ENCODE assay signal across 26 cellular contexts in genomic region chr19:55660991-55661390, GRCh38.
"Had no signal": no experiment of that assay in that cellular context is flagged by ENCODE, and none has a peak within 500 bp of the region (broad histone marks: within the 10 kb centered on the region; RNA-seq: fewer than 3 reads in every experiment).

No MANE protein-coding gene starts in this region.

- H3K27me3 Mint-ChIP-seq: activated CD4-positive, alpha-beta T cell treated with anti-CD3 and anti-CD28 coated beads, Interleukin-2, amount 10 ng/mL, durations not matched to agents 24 days and 14 days; activated CD8-positive, alpha-beta T cell treated with anti-CD3 and anti-CD28 coated beads for 36 hours; activated naive CD4-positive, alpha-beta T cell treated with anti-CD3 and anti-CD28 coated beads, Interleukin-2, amount 10 ng/mL, durations not matched to agents 7 days and 5 days; activated naive CD8-positive, alpha-beta T cell treated with anti-CD3 and anti-CD28 coated beads, Interleukin-2, amount 10 ng/mL, durations not matched to agents 7 days and 5 days; brain; naive thymus-derived CD8-positive, alpha-beta T cell had no signal

- H3K9me3 ChIP-seq: ascending aorta, left ventricle myocardium inferior, suprapubic skin, tibial nerve had no signal

- FAIRE-seq: frontal cortex, islet of Langerhans had no signal

- H3K27ac ChIP-seq: ascending aorta, cardiac muscle cell, coronary artery, dorsolateral prefrontal cortex, left ventricle myocardium inferior, suprapubic skin, tibial nerve had no signal

- H3K4me3 Mint-ChIP-seq: activated CD4-positive, alpha-beta T cell treated with anti-CD3 and anti-CD28 coated beads, Interleukin-2, amount 10 ng/mL, durations not matched to agents 24 days and 14 days; activated CD8-positive, alpha-beta T cell treated with anti-CD3 and anti-CD28 coated beads for 36 hours; activated naive CD4-positive, alpha-beta T cell treated with anti-CD3 and anti-CD28 coated beads, Interleukin-2, amount 10 ng/mL, durations not matched to agents 7 days and 5 days; activated naive CD8-positive, alpha-beta T cell treated with anti-CD3 and anti-CD28 coated beads, Interleukin-2, amount 10 ng/mL, durations not matched to agents 7 days and 5 days; brain; naive thymus-derived CD8-positive, alpha-beta T cell had no signal

- ATAC-seq: activated CD8-positive, alpha-beta T cell treated with anti-CD3 and anti-CD28 coated beads for 36 hours; naive thymus-derived CD8-positive, alpha-beta T cell; right cardiac atrium had no signal

- H3K9me3 Mint-ChIP-seq: activated CD4-positive, alpha-beta T cell treated with anti-CD3 and anti-CD28 coated beads, Interleukin-2, amount 10 ng/mL, durations not matched to agents 24 days and 14 days; activated CD8-positive, alpha-beta T cell treated with anti-CD3 and anti-CD28 coated beads for 36 hours; activated naive CD4-positive, alpha-beta T cell treated with anti-CD3 and anti-CD28 coated beads, Interleukin-2, amount 10 ng/mL, durations not matched to agents 7 days and 5 days; activated naive CD8-positive, alpha-beta T cell treated with anti-CD3 and anti-CD28 coated beads, Interleukin-2, amount 10 ng/mL, durations not matched to agents 7 days and 5 days; brain; naive thymus-derived CD8-positive, alpha-beta T cell had no signal

- H3K27me3 ChIP-seq: ascending aorta, cardiac muscle cell, dorsolateral prefrontal cortex, suprapubic skin, tibial nerve had no signal

- H3K4me3 ChIP-seq: ascending aorta, cardiac muscle cell, coronary artery, dorsolateral prefrontal cortex, left ventricle myocardium inferior, suprapubic skin, tibial nerve had no signal

- H3K27ac Mint-ChIP-seq: activated CD4-positive, alpha-beta T cell treated with anti-CD3 and anti-CD28 coated beads, Interleukin-2, amount 10 ng/mL, durations not matched to agents 24 days and 14 days; activated CD8-positive, alpha-beta T cell treated with anti-CD3 and anti-CD28 coated beads for 36 hours; activated naive CD4-positive, alpha-beta T cell treated with anti-CD3 and anti-CD28 coated beads, Interleukin-2, amount 10 ng/mL, durations not matched to agents 7 days and 5 days had no signal

- DNase-seq: activated CD4-positive, alpha-beta T cell treated with anti-CD3 and anti-CD28 coated beads, Interleukin-2, amount 10 ng/mL, durations not matched to agents 24 days and 14 days; activated CD4-positive, CD25-positive, alpha-beta regulatory T cell treated with anti-CD3 and anti-CD28 coated beads, Interleukin-2, amount 50 U/mL, for 72 hours; activated CD8-positive, alpha-beta T cell treated with anti-CD3 and anti-CD28 coated beads for 36 hours; activated effector memory CD4-positive, alpha-beta T cell treated with Interleukin-2 at 50 U/mL for 16 hours; activated naive CD4-positive, alpha-beta T cell treated with anti-CD3 and anti-CD28 coated beads, Interleukin-2, amount 10 ng/mL, durations not matched to agents 7 days and 5 days; activated naive CD8-positive, alpha-beta T cell treated with anti-CD3 and anti-CD28 coated beads, Interleukin-2, amount 10 ng/mL, durations not matched to agents 7 days and 5 days; activated T-cell treated with anti-CD3 and anti-CD28 coated beads, Interleukin-2, amount 50 U/mL, for 48 hours; cerebellar nuclear complex; dorsolateral prefrontal cortex; effector memory CD4-positive, alpha-beta T cell; left ventricle myocardium inferior; naive thymus-derived CD8-positive, alpha-beta T cell; posterior cingulate gyrus; right cardiac atrium; stimulated activated CD4-positive, alpha-beta T cell treated with anti-CD3 and anti-CD28 coated beads, Interleukin-15, amount 100 ng/mL, for 24 hours; stimulated activated CD4-positive, alpha-beta T cell treated with anti-CD3 and anti-CD28 coated beads, Interleukin-2, amount 100 ng/mL, for 24 hours; stimulated activated naive CD4-positive, alpha-beta T cell; T-helper 2 cell had no signal
